In genomic region chr1:12184008-12184681, GRCh38 we compare ENCODE assay signal across 8 cellular contexts. TPM values are rescaled to one million over a fixed set of nuclear protein-coding genes. Genes with fewer than 3 reads are reported as not detected.
DNase-seq lines count a peak whose midpoint lies in the region; ATAC-seq, FAIRE-seq and TF ChIP-seq lines count a peak whose summit lies in the region.

No MANE protein-coding gene starts in this region.

- peaks cover 95% of the 10 kb centered on the region for H3K4me1 Mint-ChIP-seq in dendritic cell treated with granulocyte-macrophage colony-stimulating factor and Interleukin-4, amounts not matched to agents 40 ng/mL and 50 ng/mL, for 4 days (ENCODE audit: low read depth)

- H3K27ac ChIP-seq in testis (peak overlapping the region; percentile 27 to 70), small intestine (ENCODE audit: low read depth in 1 of 2, low read length in 1 of 2) (peak overlapping the region in 1 of 2 donors; percentile 90)

- H3K4me3 ChIP-seq in testis (no peak overlapping the region), small intestine (ENCODE audit: low read depth in 1 of 2, low read length in 2 of 2) (no peak overlapping the region)

- no peaks in the 10 kb centered on the region for H3K9me3 ChIP-seq in testis
- no peaks in the 10 kb centered on the region for H3K9me3 ChIP-seq in small intestine (ENCODE audit: control insufficient read depth, low read depth)

- no peak for TF ChIP-seq POLR2A in testis (IDR thresholded peaks at IDR 0.05)

- H3K9me3 Mint-ChIP-seq in dendritic cell treated with granulocyte-macrophage colony-stimulating factor and Interleukin-4, amounts not matched to agents 40 ng/mL and 50 ng/mL, for 4 days: no peaks in the 10 kb centered on the region

- ATAC-seq in HG02571 (IDR thresholded peaks at IDR 0.05; ENCODE audit: unreplicated experiment): no peak

- H3K36me3 Mint-ChIP-seq in dendritic cell treated with granulocyte-macrophage colony-stimulating factor and Interleukin-4, amounts not matched to agents 40 ng/mL and 50 ng/mL, for 4 days (ENCODE audit: low read depth): peaks cover 73% of the 10 kb centered on the region

- H3K36me3 ChIP-seq in testis (ENCODE audit: low read depth, missing control alignments) (no peaks in the 10 kb centered on the region), small intestine (ENCODE audit: control insufficient read depth in 2 of 2, insufficient read depth in 2 of 2, low read length in 2 of 2) (peaks cover 3 to 5% of the 10 kb centered on the region in 2 donors)

- DNase-seq in AG20443 (ENCODE audit: low spot score): peak; percentile 83
- DNase-seq in M059J (ENCODE audit: low read depth): peak; percentile 52
- peak; percentile 60 to 81 for DNase-seq in lung microvascular endothelial cell (ENCODE audit: low read depth in 2 of 2)
- DNase-seq in testis: peak; percentile 53
- DNase-seq in small intestine: no peak
- DNase-seq in NCI-H82 treated with DMSO at 0.1 percent for 48 hours (lab: John Stamatoyannopoulos, UW; ENCODE audit: unreplicated experiment): no peak

- FAIRE-seq in small intestine (lab: Jason Lieb, UNC): no peak

- H3K4me3 Mint-ChIP-seq in dendritic cell treated with granulocyte-macrophage colony-stimulating factor and Interleukin-4, amounts not matched to agents 40 ng/mL and 50 ng/mL, for 4 days: peak overlapping the region; percentile 70

- no peaks in the 10 kb centered on the region for H3K27me3 ChIP-seq in testis
- no peaks in the 10 kb centered on the region for H3K27me3 ChIP-seq in small intestine (ENCODE audit: control insufficient read depth in 2 of 2, insufficient read depth in 2 of 2, low read length in 2 of 2)

- H3K4me1 ChIP-seq in testis: peaks cover 13% of the 10 kb centered on the region
- peaks cover 10 to 14% of the 10 kb centered on the region in 2 donors for H3K4me1 ChIP-seq in small intestine (ENCODE audit: control insufficient read depth in 2 of 2, insufficient read depth in 1 of 2, low read depth in 1 of 2, low read length in 1 of 2)

- TF ChIP-seq CTCF in testis (IDR thresholded peaks at IDR 0.05): no peak

- intact Hi-C loops in dendritic cell treated with granulocyte-macrophage colony-stimulating factor and Interleukin-4, amounts not matched to agents 40 ng/mL and 50 ng/mL, for 4 days (cut with micrococcal nuclease): loop anchor here (5.0 kb wide), 1 partner anchor 42 kb away; no protein-coding TSS in a partner anchor
- intact Hi-C loops in testis (cut with DNase I; ENCODE audit: low total_unique reads): no loop called here

- WGBS in testis, 2 donors: 26% methylated on average over 7 to 8 of the region's 10 CpGs
- 35 to 70% (median 62%) methylated on average over 10 of the region's 10 CpGs for WGBS in small intestine, 3 donors

- H3K27me3 Mint-ChIP-seq in dendritic cell treated with granulocyte-macrophage colony-stimulating factor and Interleukin-4, amounts not matched to agents 40 ng/mL and 50 ng/mL, for 4 days: no peaks in the 10 kb centered on the region

- H3K27ac Mint-ChIP-seq in dendritic cell treated with granulocyte-macrophage colony-stimulating factor and Interleukin-4, amounts not matched to agents 40 ng/mL and 50 ng/mL, for 4 days: peak overlapping the region; percentile 96

RNA-seq across cellular contexts. Expression of gene TNFRSF1B, which starts 17.4 kb away (rescaled TPM):
- 1.5 and 5.4 TPM in 2 replicates for total RNA-seq in M059J (2014; rRNA removed; shearing (Covaris generic))
- total RNA-seq in lung microvascular endothelial cell (3.8 and 8.7 TPM in 2 replicates), testis (1 to 10 TPM; 7.7 to 8.0 TPM)
- polyA plus RNA-seq in testis (ENCODE audit: insufficient read depth, low read depth, low replicate concordance) (10.6 TPM), small intestine (10 to 100 TPM; 17.2 to 30.4 (median 20.0) TPM)

RNA-seq across cellular contexts. Expression of gene VPS13D, which starts 45.7 kb away (rescaled TPM):
- total RNA-seq in M059J (2014; rRNA removed; shearing (Covaris generic)): 14.2 and 22.7 TPM in 2 replicates
- 20.9 and 28.8 TPM in 2 replicates for total RNA-seq in lung microvascular endothelial cell
- total RNA-seq in testis: 100 to 1,000 TPM in 1 of 2 donors, 10 to 100 TPM in 1; 86.8 to 125 TPM
- polyA plus RNA-seq in testis (ENCODE audit: insufficient read depth, low read depth, low replicate concordance): 51.9 TPM
- 10 to 100 TPM; 15.9 to 21.5 (median 16.2) TPM for polyA plus RNA-seq in small intestine

Comparison
In these comparisons a context has a peak if more than half of its experiments do, and no peak if none do; other contexts are left out.
1. DNase-seq: peak in AG20443 (single experiment), M059J (single experiment), lung microvascular endothelial cell (2 of 2) and testis (single experiment); none in small intestine (single experiment) and NCI-H82 treated with DMSO at 0.1 percent for 48 hours (single experiment).